Comparison of ENCODE assay signal across 34 cellular contexts in the genomic region with DNA sequence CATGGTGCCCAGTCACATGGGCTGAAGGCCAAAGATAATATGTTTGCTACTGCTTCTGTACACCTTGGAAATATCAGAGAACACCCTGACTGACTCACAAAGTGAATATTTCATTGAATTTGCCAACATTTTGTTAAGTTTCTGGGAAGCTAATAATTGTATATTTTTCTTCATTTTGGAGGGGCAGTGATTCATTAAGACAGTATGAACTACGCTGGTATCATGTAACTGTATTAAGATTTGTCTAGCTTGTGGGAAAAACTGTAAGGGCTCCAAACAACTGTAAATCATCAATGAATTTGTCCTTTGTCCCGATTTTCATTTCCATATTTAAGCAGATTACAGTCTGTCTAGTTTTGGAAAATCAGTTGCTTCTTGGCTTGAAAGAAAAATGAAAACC.
DNase-seq lines count a peak whose midpoint lies in the region; ATAC-seq, FAIRE-seq and TF ChIP-seq lines count a peak whose summit lies in the region.
"Had no signal": no experiment of that assay in that cellular context is flagged by ENCODE, and none has a peak within 500 bp of the region (broad histone marks: within the 10 kb centered on the region; RNA-seq: fewer than 3 reads in every experiment).

No MANE protein-coding gene starts in this region.

- peak; percentile 33 for FAIRE-seq in kidney (lab: Jason Lieb, UNC)
- FAIRE-seq: A549, islet of Langerhans had no signal

- H3K27ac Mint-ChIP-seq in HFFc6 = peak overlapping the region; percentile 84
- H3K27ac Mint-ChIP-seq in chondrocyte (ENCODE audit: unreplicated experiment) = peak overlapping the region; percentile 9
- no peak overlapping the region for H3K27ac Mint-ChIP-seq in progenitor cell of endocrine pancreas
- H3K27ac Mint-ChIP-seq: activated CD4-positive, alpha-beta memory T cell treated with anti-CD3 and anti-CD28 coated beads, Interleukin-2, amount 10 ng/mL, durations not matched to agents 7 days and 5 days; activated T-helper 1 cell treated with anti-CD3 and anti-CD28 coated beads, Interleukin-12 subunit alpha, Interleukin-12 subunit beta, Interleukin-2, Interleukin-4 antibody, amounts not matched to agents 30 ng/mL and 10 ng/mL and 1 ng/mL, durations not matched to agents 14 hours and 24 hours and 36 hours; GM23338 had no signal

- H3K4me1 Mint-ChIP-seq in HFFc6 (ENCODE audit: low read depth) (peaks cover 61% of the 10 kb centered on the region), chondrocyte (ENCODE audit: low read depth) (peaks cover 29% of the 10 kb centered on the region), progenitor cell of endocrine pancreas (ENCODE audit: low read depth) (no peaks in the 10 kb centered on the region)
- H3K4me1 Mint-ChIP-seq: activated CD4-positive, alpha-beta memory T cell treated with anti-CD3 and anti-CD28 coated beads, Interleukin-2, amount 10 ng/mL, durations not matched to agents 7 days and 5 days; GM23338; neural crest cell; stimulated activated naive CD8-positive, alpha-beta T cell treated with anti-CD3 and anti-CD28 coated beads, Interleukin-15, amount 100 ng/mL, for 72 hours had no signal

- CTCF ChIA-PET in RWPE1 (lab: Yijun Ruan, JAX) = no interaction called here

- H3K27ac ChIP-seq in kidney (ENCODE audit: low read depth in 2 of 2, low read length in 2 of 2) (no peak overlapping the region), RWPE1 (no peak overlapping the region)
- H3K27ac ChIP-seq: A549, body of pancreas, C4-2B, esophagus squamous epithelium, left ventricle myocardium inferior, parathyroid adenoma, right atrium auricular region, vagina had no signal

- no peaks in the 10 kb centered on the region for H3K4me1 ChIP-seq in kidney (ENCODE audit: control insufficient read depth in 1 of 2, insufficient read depth in 1 of 2, low read depth in 1 of 2, low read length in 2 of 2)
- H3K4me1 ChIP-seq: body of pancreas, esophagus squamous epithelium, left ventricle myocardium inferior, parathyroid adenoma, vagina had no signal

- H3K4me3 Mint-ChIP-seq in HFFc6 (peak overlapping the region; percentile 22), chondrocyte (ENCODE audit: unreplicated experiment) (no peak overlapping the region), progenitor cell of endocrine pancreas (ENCODE audit: low read depth) (no peak overlapping the region)
- H3K4me3 Mint-ChIP-seq: activated CD4-positive, alpha-beta memory T cell treated with anti-CD3 and anti-CD28 coated beads, Interleukin-2, amount 10 ng/mL, durations not matched to agents 7 days and 5 days; activated T-helper 1 cell treated with anti-CD3 and anti-CD28 coated beads, Interleukin-12 subunit alpha, Interleukin-12 subunit beta, Interleukin-2, Interleukin-4 antibody, amounts not matched to agents 30 ng/mL and 10 ng/mL and 1 ng/mL, durations not matched to agents 14 hours and 24 hours and 36 hours; GM23338; neural crest cell; stimulated activated naive CD8-positive, alpha-beta T cell treated with anti-CD3 and anti-CD28 coated beads, Interleukin-15, amount 100 ng/mL, for 72 hours had no signal

- H3K36me3 Mint-ChIP-seq in HFFc6 (ENCODE audit: low read depth) (peaks cover 10% of the 10 kb centered on the region), chondrocyte (ENCODE audit: low read depth) (peaks cover 5% of the 10 kb centered on the region), progenitor cell of endocrine pancreas (ENCODE audit: insufficient read depth) (no peaks in the 10 kb centered on the region)

- DNase-seq in AG08396 (ENCODE audit: low spot score) (peak; percentile 27), HFFc6 (peak; percentile 35), chondrocyte (ENCODE audit: low spot score) (no peak), kidney (no peak), NCI-H187 (lab: John Stamatoyannopoulos, UW) (no peak), RWPE1 (ENCODE audit: low spot score) (no peak), progenitor cell of endocrine pancreas (ENCODE audit: low spot score, unreplicated experiment) (no peak)
- DNase-seq: activated CD4-positive, alpha-beta memory T cell treated with anti-CD3 and anti-CD28 coated beads, Interleukin-2, amount 10 ng/mL, durations not matched to agents 7 days and 5 days; activated CD8-positive, alpha-beta memory T cell treated with anti-CD3 and anti-CD28 coated beads, Interleukin-2, amount 50 U/mL, for 4 hours; activated naive CD4-positive, alpha-beta T cell treated with Interleukin-2 at 50 U/mL for 16 hours; body of pancreas; cerebellar nuclear complex; COR-L47; esophagus squamous epithelium; GF-D8; left ventricle myocardium inferior; mesendoderm; NCI-H1417; NCI-H2081 treated with DMSO at 0.1 percent for 48 hours; NCI-H345; NCI-H69; SHP77; stimulated activated naive CD8-positive, alpha-beta T cell treated with anti-CD3 and anti-CD28 coated beads, Interleukin-15, amount 100 ng/mL, for 72 hours; SW 1271 had no signal

- H3K9me3 ChIP-seq in kidney (ENCODE audit: control insufficient read depth in 1 of 2, low read length in 2 of 2) = no peaks in the 10 kb centered on the region
- H3K9me3 ChIP-seq: A549, esophagus squamous epithelium, right atrium auricular region, vagina had no signal

- TF ChIP-seq CTCF in HFFc6 (IDR thresholded peaks at IDR 0.05) = no peak
- no peak for TF ChIP-seq CTCF in chondrocyte (IDR thresholded peaks at IDR 0.05)
- no peak for TF ChIP-seq CTCF in kidney (IDR thresholded peaks at IDR 0.05; ENCODE audit: borderline replicate concordance, extremely low read depth, insufficient read depth)
- no peak for TF ChIP-seq CTCF in RWPE1 (conservative IDR thresholded peaks at IDR 0.05; ENCODE audit: low read depth)
- TF ChIP-seq CTCF in progenitor cell of endocrine pancreas (IDR thresholded peaks at IDR 0.05; ENCODE audit: unreplicated experiment) = no peak

- H3K27me3 Mint-ChIP-seq in HFFc6 (ENCODE audit: insufficient read depth) (no peaks in the 10 kb centered on the region), chondrocyte (ENCODE audit: low read depth) (no peaks in the 10 kb centered on the region), progenitor cell of endocrine pancreas (no peaks in the 10 kb centered on the region)
- H3K27me3 Mint-ChIP-seq: activated CD4-positive, alpha-beta memory T cell treated with anti-CD3 and anti-CD28 coated beads, Interleukin-2, amount 10 ng/mL, durations not matched to agents 7 days and 5 days; stimulated activated naive CD8-positive, alpha-beta T cell treated with anti-CD3 and anti-CD28 coated beads, Interleukin-15, amount 100 ng/mL, for 72 hours had no signal

- POLR2A ChIA-PET in RWPE1 (lab: Yijun Ruan, JAX; ENCODE audit: low non-redundant PET) = no interaction called here

- H3K9ac ChIP-seq in kidney (ENCODE audit: low read length in 2 of 2) = no peak overlapping the region
- H3K9ac ChIP-seq: parathyroid adenoma had no signal

- ATAC-seq in HG03432 (IDR thresholded peaks at IDR 0.05; ENCODE audit: unreplicated experiment) = no peak
- ATAC-seq: A549; body of pancreas; GM23338; stimulated activated naive CD8-positive, alpha-beta T cell treated with anti-CD3 and anti-CD28 coated beads, Interleukin-15, amount 100 ng/mL, for 72 hours had no signal

- no peaks in the 10 kb centered on the region for H3K36me3 ChIP-seq in kidney (ENCODE audit: control insufficient read depth in 1 of 2, insufficient read depth in 2 of 2, low read length in 2 of 2)
- H3K36me3 ChIP-seq: esophagus squamous epithelium, left ventricle myocardium inferior, right atrium auricular region, vagina had no signal

- no peak overlapping the region for H3K4me3 ChIP-seq in kidney (ENCODE audit: low read length in 2 of 2)
- H3K4me3 ChIP-seq: A549, body of pancreas, esophagus squamous epithelium, GM23338, left ventricle myocardium inferior, right atrium auricular region, vagina had no signal

- intact Hi-C loops in kidney (cut with DNase I) = no loop called here

- H3K9me3 Mint-ChIP-seq in HFFc6 = peaks cover 7% of the 10 kb centered on the region; the same call in 1 of the 2 replicates
- H3K9me3 Mint-ChIP-seq in chondrocyte (ENCODE audit: low read depth) = peaks cover 19% of the 10 kb centered on the region
- H3K9me3 Mint-ChIP-seq in progenitor cell of endocrine pancreas (ENCODE audit: low read depth) = peaks cover 3% of the 10 kb centered on the region
- H3K9me3 Mint-ChIP-seq: activated CD4-positive, alpha-beta memory T cell treated with anti-CD3 and anti-CD28 coated beads, Interleukin-2, amount 10 ng/mL, durations not matched to agents 7 days and 5 days; activated T-helper 1 cell treated with anti-CD3 and anti-CD28 coated beads, Interleukin-12 subunit alpha, Interleukin-12 subunit beta, Interleukin-2, Interleukin-4 antibody, amounts not matched to agents 30 ng/mL and 10 ng/mL and 1 ng/mL, durations not matched to agents 14 hours and 24 hours and 36 hours; GM23338 had no signal

Comparison
In these comparisons a context has a peak if more than half of its experiments do, and no peak if none do; other contexts are left out.
1. DNase-seq: peak in AG08396 (single experiment) and HFFc6 (single experiment); none in chondrocyte (single experiment), kidney (single experiment), NCI-H187 (0 of 2), RWPE1 (single experiment) and progenitor cell of endocrine pancreas (single experiment).